8 cellular contexts compared by ENCODE assay signal in genomic region chr11:7575841-7576451, GRCh38.
A peak's percentile ranks its signal among the peaks of the same experiment; 100 is the strongest.
DNase-seq lines count a peak whose midpoint lies in the region; ATAC-seq and TF ChIP-seq lines count a peak whose summit lies in the region.

No MANE protein-coding gene starts in this region.

- peak overlapping the region; percentile 59 for H3K27ac ChIP-seq in RWPE1
- peak overlapping the region; percentile 98 for H3K27ac ChIP-seq in trophoblast cell (ENCODE audit: low read depth, low read length)
- H3K27ac ChIP-seq in brain microvascular endothelial cell = no peak overlapping the region

- CTCF ChIA-PET in RWPE1 (lab: Yijun Ruan, JAX) = interaction anchor here (0.6 to 2.0 kb wide), 4 partner anchors 14 to 159 kb away, joined by 3 to 7 read pairs (median 4); no protein-coding TSS in a partner anchor

- H3K4me1 ChIP-seq in trophoblast cell (ENCODE audit: control insufficient read depth in 1 of 2, insufficient read depth in 2 of 2, low read length in 2 of 2) = peaks cover 61 to 74% of the 10 kb centered on the region in 2 experiments

- H3K4ac ChIP-seq in trophoblast cell (ENCODE audit: low read depth, low read length) = peak overlapping the region; percentile 40

- H3K9me3 ChIP-seq in trophoblast cell (ENCODE audit: insufficient read depth, low read depth, low read length) = no peaks in the 10 kb centered on the region

- H3K14ac ChIP-seq in trophoblast cell (ENCODE audit: low read length) = peak overlapping the region; percentile 99

- no peaks in the 10 kb centered on the region for H3K36me3 ChIP-seq in trophoblast cell (ENCODE audit: control insufficient read depth in 1 of 2, insufficient read depth in 2 of 2, low read length in 2 of 2)
- no peaks in the 10 kb centered on the region for H3K36me3 ChIP-seq in brain microvascular endothelial cell (replicated peaks)

- no CpG with 5 or more reads among the region's 9 CpGs for WGBS in trophoblast cell (ENCODE audit: extremely low coverage, insufficient coverage, insufficient read length)

- H3K4me2 ChIP-seq in trophoblast cell (ENCODE audit: low read length) = no peak overlapping the region

- H2AFZ ChIP-seq in trophoblast cell (ENCODE audit: insufficient read depth, low read length, poor library complexity) = peak overlapping the region; percentile 83

- H4K91ac ChIP-seq in trophoblast cell (ENCODE audit: low read depth, low read length) = peak overlapping the region; percentile 99

- H3K23ac ChIP-seq in trophoblast cell (ENCODE audit: low read length) = no peak overlapping the region

- no peak overlapping the region for H3K4me3 ChIP-seq in epithelial cell of esophagus (ENCODE audit: low read length)
- no peak overlapping the region for H3K4me3 ChIP-seq in trophoblast cell (ENCODE audit: low read depth, low read length)
- no peak overlapping the region for H3K4me3 ChIP-seq in brain microvascular endothelial cell (ENCODE audit: low read depth, low read length)

- POLR2A ChIA-PET in RWPE1 (lab: Yijun Ruan, JAX; ENCODE audit: low non-redundant PET) = interaction anchor here (0.6 to 0.8 kb wide), 2 partner anchors 82 to 556 kb away, joined by 3 to 4 read pairs; partner anchors contain the start of genes NLRP14 and ZNF214

- H3K18ac ChIP-seq in trophoblast cell (ENCODE audit: low read length) = peak overlapping the region; percentile 98

- ATAC-seq in HG03378 (IDR thresholded peaks at IDR 0.05; ENCODE audit: unreplicated experiment) = no peak

- H2BK12ac ChIP-seq in trophoblast cell (ENCODE audit: low read length) = peak overlapping the region; percentile 100

- H2BK120ac ChIP-seq in trophoblast cell (ENCODE audit: insufficient read depth, low read length, poor library complexity) = peak overlapping the region; percentile 99

- H2AK5ac ChIP-seq in trophoblast cell (ENCODE audit: low read length) = peak overlapping the region; percentile 99

- peak overlapping the region; percentile 95 for H4K8ac ChIP-seq in trophoblast cell (ENCODE audit: low read depth, low read length)

- TF ChIP-seq CTCF in RWPE1 (conservative IDR thresholded peaks at IDR 0.05; ENCODE audit: low read depth) (no peak), epithelial cell of esophagus (IDR thresholded peaks at IDR 0.05; ENCODE audit: insufficient read depth, low read depth, low read length, missing control alignments) (no peak), brain microvascular endothelial cell (IDR thresholded peaks at IDR 0.05; ENCODE audit: low read depth, low read length, missing control alignments) (no peak)

- in situ Hi-C loops in brain microvascular endothelial cell (cut with HindIII; ENCODE audit: low pct_ligation_motif_present, low sequenced_read_pairs) = no loop called here

- peaks cover 20% of the 10 kb centered on the region for H3K79me2 ChIP-seq in trophoblast cell (ENCODE audit: control insufficient read depth, insufficient read depth, low read length, poor library complexity)

- DNase-seq in GM03348 (ENCODE audit: low spot score) (peak; percentile 58), RWPE1 (ENCODE audit: low spot score) (peak; percentile 48), epithelial cell of esophagus (ENCODE audit: low read depth) (peak; percentile 61), trophoblast cell (peak in 1 of 2 donors; percentile 67), middle frontal gyrus (ENCODE audit: extremely low spot score, low spot score) (no peak), SHP77 treated with DMSO at 0.1 percent for 48 hours (lab: John Stamatoyannopoulos, UW) (no peak), brain microvascular endothelial cell (no peak)

- H3K27me3 ChIP-seq in trophoblast cell (ENCODE audit: insufficient read depth, low read length) (no peaks in the 10 kb centered on the region), brain microvascular endothelial cell (replicated peaks) (no peaks in the 10 kb centered on the region)

- no peak overlapping the region for H3K9ac ChIP-seq in trophoblast cell (ENCODE audit: low read length)

- peak overlapping the region; percentile 98 for H2BK5ac ChIP-seq in trophoblast cell (ENCODE audit: low read depth, low read length, poor library complexity)

- H3K79me1 ChIP-seq in trophoblast cell (ENCODE audit: low read length) = peaks cover 59% of the 10 kb centered on the region

- peak overlapping the region; percentile 71 for H4K12ac ChIP-seq in trophoblast cell (ENCODE audit: low read depth, low read length)

Comparison
In these comparisons a context has a peak if more than half of its experiments do, and no peak if none do; other contexts are left out.
1. DNase-seq: peak in GM03348 (single experiment), RWPE1 (single experiment) and epithelial cell of esophagus (single experiment); none in middle frontal gyrus (single experiment), SHP77 treated with DMSO at 0.1 percent for 48 hours (single experiment) and brain microvascular endothelial cell (single experiment).